ENCODE assay signal across 19 cellular contexts in the genomic region with DNA sequence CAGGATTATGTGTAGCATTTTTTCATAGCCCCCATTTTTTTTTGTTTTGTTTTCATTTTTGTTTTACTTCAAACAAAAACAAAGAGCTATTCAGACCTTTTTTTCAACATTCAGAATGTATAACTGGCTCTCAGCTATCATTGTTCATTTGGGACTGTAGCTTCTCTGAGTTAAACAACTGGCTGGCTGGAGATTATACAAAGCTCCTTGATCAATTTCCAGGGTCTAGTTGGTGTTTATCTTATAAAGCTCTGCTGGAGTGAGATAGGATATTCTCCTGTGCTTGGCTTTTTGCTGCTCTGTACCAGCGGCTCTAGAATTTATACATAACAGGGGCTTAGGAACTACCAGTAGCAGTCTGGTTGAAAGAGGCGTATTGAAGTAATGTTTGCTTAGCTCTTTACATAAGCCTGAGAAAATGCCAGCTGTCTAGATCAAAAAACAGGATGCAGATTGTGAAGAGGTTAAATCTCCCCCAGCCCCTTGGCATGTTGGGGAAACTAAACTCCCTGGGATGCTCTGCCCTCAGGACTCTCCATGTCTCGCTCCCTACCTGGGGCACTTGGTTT. TPM values are rescaled to one million over a fixed set of nuclear protein-coding genes. Genes with fewer than 3 reads are reported as not detected.
DNase-seq lines count a peak whose midpoint lies in the region; ATAC-seq and TF ChIP-seq lines count a peak whose summit lies in the region.
"Had no signal": no experiment of that assay in that cellular context is flagged by ENCODE, and none has a peak within 500 bp of the region (broad histone marks: within the 10 kb centered on the region; RNA-seq: fewer than 3 reads in every experiment).

No MANE protein-coding gene starts in this region.

- H3K27me3 ChIP-seq in right atrium auricular region = no peaks in the 10 kb centered on the region
- H3K27me3 ChIP-seq in BE2C = no peaks in the 10 kb centered on the region
- H3K27me3 ChIP-seq: colonic mucosa, neural progenitor cell had no signal

- H3K4me3 ChIP-seq in right atrium auricular region (no peak overlapping the region), BE2C (ENCODE audit: low read depth, low read length) (no peak overlapping the region)
- H3K4me3 ChIP-seq: colonic mucosa, GM23338, neural progenitor cell, SK-N-MC had no signal

- no peak for ATAC-seq in left ventricle myocardium superior
- ATAC-seq: activated CD8-positive, alpha-beta memory T cell treated with anti-CD3 and anti-CD28 coated beads, Interleukin-2, amount 10 ng/mL, durations not matched to agents 7 days and 5 days; GM23338 had no signal

- H3K4me1 ChIP-seq in right atrium auricular region = peaks cover 0 to 44% of the 10 kb centered on the region in 2 donors
- peaks cover 36% of the 10 kb centered on the region for H3K4me1 ChIP-seq in BE2C
- H3K4me1 ChIP-seq: colonic mucosa, neural progenitor cell had no signal

- H3K36me3 ChIP-seq in right atrium auricular region (no peaks in the 10 kb centered on the region), BE2C (peaks cover 4% of the 10 kb centered on the region)
- H3K36me3 ChIP-seq: colonic mucosa, neural progenitor cell had no signal

- TF ChIP-seq CTCF in right atrium auricular region (IDR thresholded peaks at IDR 0.05) (no peak), BE2C (IDR thresholded peaks at IDR 0.05; ENCODE audit: low read depth, low read length) (no peak)

- DNase-seq in right atrium auricular region (ENCODE audit: low spot score) (no peak), left ventricle myocardium superior (no peak), NCI-H345 treated with DMSO at 0.1 percent for 48 hours (lab: John Stamatoyannopoulos, UW; ENCODE audit: unreplicated experiment) (peak; percentile 58), HPDE6-E6E7 (ENCODE audit: extremely low spot score) (no peak), BE2C (no peak), foreskin melanocyte (no peak)
- DNase-seq: activated CD8-positive, alpha-beta memory T cell treated with anti-CD3 and anti-CD28 coated beads, Interleukin-2, amount 10 ng/mL, durations not matched to agents 7 days and 5 days; CD4-positive, alpha-beta T cell; colonic mucosa; MM.1S; NCI-H2227 treated with DMSO at 0.1 percent for 48 hours; OCI-M1; stimulated activated naive CD4-positive, alpha-beta T cell treated with Interleukin-2 at 50 U/mL for 16 hours; T-helper 9 cell had no signal

- H3K27ac ChIP-seq in right atrium auricular region = peak overlapping the region; percentile 49 to 76
- H3K27ac ChIP-seq in angular gyrus (ENCODE audit: low read depth, low read length) = peak overlapping the region; percentile 88
- peak overlapping the region; percentile 93 for H3K27ac ChIP-seq in temporal lobe (ENCODE audit: low read depth, low read length)
- H3K27ac ChIP-seq: colonic mucosa, neural progenitor cell, SK-N-MC had no signal

- intact Hi-C loops in left ventricle myocardium superior (cut with micrococcal nuclease) = no loop called here

- H3K9me3 ChIP-seq in right atrium auricular region = no peaks in the 10 kb centered on the region
- H3K9me3 ChIP-seq in BE2C = no peaks in the 10 kb centered on the region
- H3K9me3 ChIP-seq: colonic mucosa had no signal

RNA-seq across cellular contexts. Expression of gene GARNL3, which starts 15.2 kb away (rescaled TPM):
- total RNA-seq in right atrium auricular region (10 to 100 TPM in 1 of 2 donors, 1 to 10 TPM in 1; 8.9 to 17.7 TPM), left ventricle myocardium superior (17.3 TPM), temporal lobe (49.7 TPM)
- 6.8 TPM for polyA plus RNA-seq in BE2C (2012; ENCODE audit: insufficient read depth, insufficient read length, low read depth)
